ENCODE assay signal across 9 cellular contexts in genomic region chr3:130300888-130301287, GRCh38. TPM values are rescaled to one million over a fixed set of nuclear protein-coding genes. Genes with fewer than 3 reads are reported as not detected.
"Had no signal": no experiment of that assay in that cellular context is flagged by ENCODE, and none has a peak within 500 bp of the region (broad histone marks: within the 10 kb centered on the region; RNA-seq: fewer than 3 reads in every experiment).

No MANE protein-coding gene starts in this region.

- ATAC-seq: GM12878 had no signal

- DNase-seq: GDM1, GF-D8 had no signal

- FAIRE-seq: G401.6, GM12878, GM12891, GM12892, GM18507, GM19239 had no signal

- H3K4me3 ChIP-seq: GM12878 had no signal

RNA-seq across cellular contexts. Expression of gene COL6A5, which starts 44.6 kb away (rescaled TPM):
- total RNA-seq: G401 had no signal
